ENCODE assay signal across 9 cellular contexts in genomic region chr7:42914009-42914725, GRCh38. TPM values are rescaled to one million over a fixed set of nuclear protein-coding genes. Genes with fewer than 3 reads are reported as not detected.
DNase-seq lines count a peak whose midpoint lies in the region; ATAC-seq and TF ChIP-seq lines count a peak whose summit lies in the region.
"Had no signal": no experiment of that assay in that cellular context is flagged by ENCODE, and none has a peak within 500 bp of the region (broad histone marks: within the 10 kb centered on the region; RNA-seq: fewer than 3 reads in every experiment).

No MANE protein-coding gene starts in this region.

- ATAC-seq in left lung (no peak), HG03354 (IDR thresholded peaks at IDR 0.05; ENCODE audit: poor library complexity, severe bottlenecking, unreplicated experiment) (no peak), HG02970 (IDR thresholded peaks at IDR 0.05; ENCODE audit: low FRiP score, unreplicated experiment) (no peak)

- no peak overlapping the region for H3K4me3 ChIP-seq in left lung

- H3K27ac ChIP-seq in left lung, result peak overlapping the region; percentile 15 to 61

- H3K27me3 Mint-ChIP-seq in activated naive CD8-positive, alpha-beta T cell, result no peaks in the 10 kb centered on the region

- peaks cover 22 to 55% of the 10 kb centered on the region in 2 donors for H3K4me1 ChIP-seq in left lung

- no peaks in the 10 kb centered on the region for H3K9me3 ChIP-seq in left lung

- intact Hi-C loops in left lung (cut with DNase I), result no loop called here

- peak overlapping the region; percentile 93 for H3K27ac Mint-ChIP-seq in activated naive CD8-positive, alpha-beta T cell

- peaks cover 0 to 38% of the 10 kb centered on the region in 2 donors for H3K36me3 ChIP-seq in left lung

- DNase-seq in A172 (ENCODE audit: low spot score) (peak; percentile 77), HCEC 1CT (peak; percentile 77), left lung (no peak), NCI-H510A treated with DMSO at 0.1 percent for 48 hours (lab: John Stamatoyannopoulos, UW) (no peak), superior temporal gyrus (ENCODE audit: extremely low spot score) (no peak)
- DNase-seq: C1 segment of cervical spinal cord had no signal

- peaks cover 56% of the 10 kb centered on the region for H3K4me1 Mint-ChIP-seq in activated naive CD8-positive, alpha-beta T cell (ENCODE audit: low read depth)

- peak overlapping the region; percentile 77 for H3K4me3 Mint-ChIP-seq in activated naive CD8-positive, alpha-beta T cell

- H3K36me3 Mint-ChIP-seq in activated naive CD8-positive, alpha-beta T cell, result peaks cover 6% of the 10 kb centered on the region

- H3K27me3 ChIP-seq in left lung, result no peaks in the 10 kb centered on the region

- no peak for TF ChIP-seq CTCF in left lung (IDR thresholded peaks at IDR 0.05)

- H3K9me3 Mint-ChIP-seq in activated naive CD8-positive, alpha-beta T cell (ENCODE audit: low read depth), result no peaks in the 10 kb centered on the region

RNA-seq across cellular contexts. Expression of gene C7orf25, which starts 2.3 kb away (rescaled TPM):
- 29.2 and 46.5 TPM in 2 replicates for total RNA-seq in A172 (2014; rRNA removed; shearing (Covaris generic))
- total RNA-seq in left lung, result 1 to 10 TPM; 6.5 to 7.2 TPM

RNA-seq across cellular contexts. Expression of gene PSMA2, which starts 17.8 kb away (rescaled TPM):
- total RNA-seq in A172 (2014; rRNA removed; shearing (Covaris generic)), result 430 and 440 TPM in 2 replicates
- 100 to 1,000 TPM in 1 of 2 donors, 10 to 100 TPM in 1; 65.8 to 111 TPM for total RNA-seq in left lung

RNA-seq across cellular contexts. Expression of gene MRPL32, which starts 18.0 kb away (rescaled TPM):
- 159 and 181 TPM in 2 replicates for total RNA-seq in A172 (2014; rRNA removed; shearing (Covaris generic))
- total RNA-seq in left lung, result 10 to 100 TPM; 38.5 to 53.3 TPM

Comparison
In these comparisons a context has a peak if more than half of its experiments do, and no peak if none do; other contexts are left out.
1. DNase-seq: peak in A172 (single experiment) and HCEC 1CT (single experiment); none in left lung (0 of 2), NCI-H510A treated with DMSO at 0.1 percent for 48 hours (single experiment) and superior temporal gyrus (single experiment).